ENCODE assay signal across 22 cellular contexts in the genomic region with DNA sequence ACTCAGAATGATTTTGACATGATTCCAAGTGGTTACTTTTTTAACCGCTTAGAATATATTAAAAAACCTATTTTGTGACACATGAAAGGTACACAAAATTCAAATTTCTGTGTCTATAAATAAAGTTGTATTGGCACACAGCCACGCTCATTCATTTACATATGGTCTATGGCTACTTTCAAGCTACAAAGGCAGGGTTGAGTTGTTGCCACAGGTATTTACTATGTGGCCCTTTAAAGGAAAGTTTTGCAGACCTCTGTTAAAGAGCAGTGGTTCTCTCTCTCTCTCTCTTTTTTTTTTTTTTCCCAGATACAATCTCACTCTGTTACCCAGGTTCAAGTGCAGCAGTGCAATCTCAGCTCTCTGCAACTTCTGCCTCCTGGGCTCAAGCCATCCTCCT. TPM values are rescaled to one million over a fixed set of nuclear protein-coding genes. Genes with fewer than 3 reads are reported as not detected.
"Had no signal": no experiment of that assay in that cellular context is flagged by ENCODE, and none has a peak within 500 bp of the region (broad histone marks: within the 10 kb centered on the region; RNA-seq: fewer than 3 reads in every experiment).

No MANE protein-coding gene starts in this region.

- FAIRE-seq: islet of Langerhans had no signal

- DNase-seq: activated CD4-positive, alpha-beta T cell treated with anti-CD3 and anti-CD28 coated beads, Interleukin-2, amount 10 ng/mL, durations not matched to agents 24 days and 14 days; activated CD4-positive, CD25-positive, alpha-beta regulatory T cell; activated CD8-positive, alpha-beta memory T cell treated with anti-CD3 and anti-CD28 coated beads, Interleukin-2, amount 50 U/mL, for 48 hours; activated gamma-delta T cell treated with Interleukin-2 at 50 U/mL for 16 hours; amniotic stem cell; brain microvascular endothelial cell; effector memory CD4-positive, alpha-beta T cell; gastrocnemius medialis; heart right ventricle; left colon; lower lobe of right lung; midbrain; retina; stimulated activated CD4-positive, alpha-beta T cell treated with anti-CD3 and anti-CD28 coated beads, Interleukin-2, amount 100 ng/mL, for 48 hours; tibial artery; uterus had no signal

- H3K36me3 ChIP-seq: brain microvascular endothelial cell, gastrocnemius medialis, heart right ventricle, lower lobe of right lung, neutrophil, tibial artery, uterus had no signal

- H2AFZ ChIP-seq: parathyroid adenoma had no signal

- H3K9me3 ChIP-seq: gastrocnemius medialis, heart right ventricle, lower lobe of right lung, neutrophil, tibial artery, uterus had no signal

- H3K9me3 Mint-ChIP-seq: activated CD4-positive, alpha-beta T cell treated with anti-CD3 and anti-CD28 coated beads, Interleukin-2, amount 10 ng/mL, durations not matched to agents 24 days and 14 days; stimulated activated memory B cell treated with anti-CD40 and anti-IgM and Interleukin-4, amounts not matched to agents 10 μg/mL and 1 μg/mL and 100 μg/mL, for 72 hours; T-helper 2 cell treated with Interferon-gamma antibody and Interleukin-4, amounts not matched to agents 5 μg/mL and 100 μg/mL, for 36 hours had no signal

- H3K9ac ChIP-seq: parathyroid adenoma had no signal

- ATAC-seq: gastrocnemius medialis; heart right ventricle; left colon; lower lobe of right lung; stimulated activated memory B cell treated with anti-CD40 and anti-IgM and Interleukin-4, amounts not matched to agents 10 μg/mL and 1 μg/mL and 100 μg/mL, for 72 hours had no signal

- H3K4me3 Mint-ChIP-seq: activated CD4-positive, alpha-beta T cell treated with anti-CD3 and anti-CD28 coated beads, Interleukin-2, amount 10 ng/mL, durations not matched to agents 24 days and 14 days; activated naive CD8-positive, alpha-beta T cell; stimulated activated memory B cell treated with anti-CD40 and anti-IgM and Interleukin-4, amounts not matched to agents 10 μg/mL and 1 μg/mL and 100 μg/mL, for 72 hours; T-helper 2 cell treated with Interferon-gamma antibody and Interleukin-4, amounts not matched to agents 5 μg/mL and 100 μg/mL, for 36 hours had no signal

- H3K27me3 ChIP-seq: brain microvascular endothelial cell, gastrocnemius medialis, neutrophil, tibial artery, uterus had no signal

- H3K4me3 ChIP-seq: gastrocnemius medialis, heart right ventricle, lower lobe of right lung, tibial artery, uterus had no signal

- H3K36me3 Mint-ChIP-seq: activated naive CD8-positive, alpha-beta T cell; stimulated activated memory B cell treated with anti-CD40 and anti-IgM and Interleukin-4, amounts not matched to agents 10 μg/mL and 1 μg/mL and 100 μg/mL, for 72 hours had no signal

- H3K4me1 Mint-ChIP-seq: activated CD4-positive, alpha-beta T cell treated with anti-CD3 and anti-CD28 coated beads, Interleukin-2, amount 10 ng/mL, durations not matched to agents 24 days and 14 days; stimulated activated memory B cell treated with anti-CD40 and anti-IgM and Interleukin-4, amounts not matched to agents 10 μg/mL and 1 μg/mL and 100 μg/mL, for 72 hours had no signal

- H3K4me1 ChIP-seq: gastrocnemius medialis, heart right ventricle, lower lobe of right lung, parathyroid adenoma, uterus had no signal

- H3K27me3 Mint-ChIP-seq: activated CD4-positive, alpha-beta T cell treated with anti-CD3 and anti-CD28 coated beads, Interleukin-2, amount 10 ng/mL, durations not matched to agents 24 days and 14 days; activated naive CD8-positive, alpha-beta T cell; stimulated activated memory B cell treated with anti-CD40 and anti-IgM and Interleukin-4, amounts not matched to agents 10 μg/mL and 1 μg/mL and 100 μg/mL, for 72 hours had no signal

- H3K27ac ChIP-seq: brain microvascular endothelial cell, gastrocnemius medialis, heart right ventricle, lower lobe of right lung, neutrophil, parathyroid adenoma, tibial artery, uterus had no signal

- H3K79me2 ChIP-seq: parathyroid adenoma had no signal

- H3K27ac Mint-ChIP-seq: activated CD4-positive, alpha-beta T cell treated with anti-CD3 and anti-CD28 coated beads, Interleukin-2, amount 10 ng/mL, durations not matched to agents 24 days and 14 days; activated naive CD8-positive, alpha-beta T cell; stimulated activated memory B cell treated with anti-CD40 and anti-IgM and Interleukin-4, amounts not matched to agents 10 μg/mL and 1 μg/mL and 100 μg/mL, for 72 hours; T-helper 2 cell treated with Interferon-gamma antibody and Interleukin-4, amounts not matched to agents 5 μg/mL and 100 μg/mL, for 36 hours had no signal

RNA-seq across cellular contexts. Expression of gene GPM6B, which starts 23.0 kb away (rescaled TPM):
- total RNA-seq: activated CD4-positive, alpha-beta T cell treated with anti-CD3 and anti-CD28 coated beads, Interleukin-2, amount 10 ng/mL, durations not matched to agents 24 days and 14 days had no signal
